12 cellular contexts compared by ENCODE assay signal in the genomic region with DNA sequence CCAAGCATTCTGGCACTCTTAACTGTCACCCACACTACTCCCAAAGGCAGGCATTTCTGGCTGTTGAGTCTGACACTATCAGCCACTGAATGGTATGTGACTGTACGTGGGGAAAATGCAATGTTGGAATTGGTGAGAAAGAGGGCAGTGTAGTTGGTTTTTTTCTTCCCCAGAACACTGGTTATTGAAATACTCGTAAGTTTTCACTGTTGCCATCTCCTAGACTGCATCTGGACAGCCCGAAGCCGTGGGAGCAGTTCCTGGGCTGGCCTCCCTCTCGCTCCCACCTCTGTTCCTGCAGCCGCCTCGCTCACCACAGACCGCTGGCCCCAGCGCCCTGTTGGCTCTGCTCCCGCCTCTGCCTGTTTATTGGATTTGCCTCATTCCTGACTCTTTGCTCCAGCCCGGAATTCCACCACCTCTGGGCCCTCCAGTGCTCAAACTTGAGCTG. TPM values are rescaled to one million over a fixed set of nuclear protein-coding genes. Genes with fewer than 3 reads are reported as not detected.
DNase-seq lines count a peak whose midpoint lies in the region; ATAC-seq and TF ChIP-seq lines count a peak whose summit lies in the region.
"Had no signal": no experiment of that assay in that cellular context is flagged by ENCODE, and none has a peak within 500 bp of the region (broad histone marks: within the 10 kb centered on the region; RNA-seq: fewer than 3 reads in every experiment).

No MANE protein-coding gene starts in this region.

- no peak overlapping the region for H4K91ac ChIP-seq in neuronal stem cell (ENCODE audit: low read depth, low read length, poor library complexity)

- no peak overlapping the region for H3K4me2 ChIP-seq in neuronal stem cell (ENCODE audit: insufficient read depth, low read length, poor library complexity, severe bottlenecking)

- H3K9me3 ChIP-seq in AG04450 (ENCODE audit: control insufficient read depth, insufficient read depth, low read length) (no peaks in the 10 kb centered on the region), cardiac muscle cell (ENCODE audit: low read depth) (no peaks in the 10 kb centered on the region), neuronal stem cell (replicated peaks in 1 of 2; ENCODE audit: control insufficient read depth in 2 of 2, insufficient read depth in 1 of 2, low read depth in 1 of 2, low read length in 2 of 2) (no peaks in the 10 kb centered on the region)

- POLR2A ChIA-PET in AG04450 (lab: Yijun Ruan, JAX) = no interaction called here

- no peak for TF ChIP-seq CTCF in AG04450 (IDR thresholded peaks at IDR 0.05; ENCODE audit: low read depth, low read length)
- peak; percentile 23 for TF ChIP-seq CTCF in cardiac muscle cell (IDR thresholded peaks at IDR 0.05; ENCODE audit: low read depth, low read length)

- H3K36me3 ChIP-seq in cardiac muscle cell = no peaks in the 10 kb centered on the region
- no peaks in the 10 kb centered on the region for H3K36me3 ChIP-seq in neuronal stem cell (replicated peaks in 1 of 2; ENCODE audit: control insufficient read depth in 2 of 2, insufficient read depth in 2 of 2, low read length in 2 of 2)

- H2AFZ ChIP-seq in neuronal stem cell (ENCODE audit: low read length) = peak overlapping the region; percentile 30

- H2BK120ac ChIP-seq in neuronal stem cell (ENCODE audit: low read depth, low read length) = no peak overlapping the region

- no peak overlapping the region for H3K23ac ChIP-seq in neuronal stem cell (ENCODE audit: low read depth, low read length, poor library complexity)

- H2AK5ac ChIP-seq in neuronal stem cell (ENCODE audit: low read depth, low read length) = no peak overlapping the region

- peak overlapping the region; percentile 29 for H3K18ac ChIP-seq in neuronal stem cell (ENCODE audit: low read length)

- H3K14ac ChIP-seq in neuronal stem cell (ENCODE audit: low read length) = no peak overlapping the region

- no peak overlapping the region for H2BK15ac ChIP-seq in neuronal stem cell (ENCODE audit: low read length)

- H3K9ac ChIP-seq in neuronal stem cell (ENCODE audit: low read depth, low read length, poor library complexity) = no peak overlapping the region

- H3K4me3 ChIP-seq in AG04450 (ENCODE audit: low read depth, low read length) = no peak overlapping the region
- no peak overlapping the region for H3K4me3 ChIP-seq in cardiac muscle cell
- no peak overlapping the region for H3K4me3 ChIP-seq in neuronal stem cell (ENCODE audit: low read length in 2 of 2)

- WGBS in neuronal stem cell (ENCODE audit: extremely low coverage in 2 of 2, insufficient read length in 2 of 2, insufficient replicate concordance in 1 of 2), 2 donors = no CpG with 5 or more reads among the region's 11 CpGs

- DNase-seq in AG04450 (ENCODE audit: low read depth, low spot score) (peak; percentile 30), cardiac muscle cell (ENCODE audit: low read depth in 1 of 2, low spot score in 1 of 2) (peak; percentile 50 to 90), neuronal stem cell (ENCODE audit: low spot score) (no peak), NCI-H187 treated with DMSO at 0.1 percent for 48 hours (lab: John Stamatoyannopoulos, UW) (no peak), pons (ENCODE audit: low spot score) (no peak), NCI-H1930 (lab: John Stamatoyannopoulos, UW) (no peak)
- no peak for DNase-seq in stimulated activated CD4-positive, alpha-beta T cell treated with anti-CD3 and anti-CD28 coated beads, Interleukin-4, amount 100 ng/mL, for 4 hours
- DNase-seq: AML-193, NCI-H187, T-cell had no signal

- H3K27me3 ChIP-seq in AG04450 (ENCODE audit: control insufficient read depth, insufficient read depth, low read length) (no peaks in the 10 kb centered on the region), cardiac muscle cell (peaks cover 2% of the 10 kb centered on the region), neuronal stem cell (ENCODE audit: control insufficient read depth in 3 of 3, insufficient read depth in 3 of 3, low read depth in 1 of 3, low read length in 3 of 3) (peaks cover 0 to 12% (median 11%) of the 10 kb centered on the region in 3 experiments)

- CTCF ChIA-PET in AG04450 (lab: Charles Lee) = interaction anchor here (0.9 to 1.1 kb wide), 2 partner anchors 321 to 322 kb away, joined by 3 to 4 read pairs; no protein-coding TSS in a partner anchor

- ATAC-seq in SK-N-SH treated with all-trans-retinoic acid at 6 μM for 48 hours = peak; percentile 93
- ATAC-seq: natural killer cell treated with Interleukin-12 subunit alpha and Interleukin-12 subunit beta and Interleukin-15 and Interleukin-18, amount 100 ng/mL, for 72 hours; T-cell had no signal

- H3K79me1 ChIP-seq in neuronal stem cell (ENCODE audit: low read depth, low read length) = no peaks in the 10 kb centered on the region

- H2BK12ac ChIP-seq in neuronal stem cell (ENCODE audit: low read length) = no peak overlapping the region

- H3K27ac ChIP-seq in AG04450 (ENCODE audit: low read depth, low read length) (peak overlapping the region; percentile 31), cardiac muscle cell (peak overlapping the region; percentile 86), neuronal stem cell (replicated peaks; ENCODE audit: low read length) (no peak overlapping the region)

- no peak overlapping the region for H3K4ac ChIP-seq in neuronal stem cell (ENCODE audit: low read length)

- no peak overlapping the region for H2BK5ac ChIP-seq in neuronal stem cell (ENCODE audit: low read length)

- no peak overlapping the region for H4K8ac ChIP-seq in neuronal stem cell (ENCODE audit: low read depth, low read length)

- H3K4me1 ChIP-seq in cardiac muscle cell (ENCODE audit: low read depth) = peaks cover 22% of the 10 kb centered on the region
- H3K4me1 ChIP-seq in neuronal stem cell (ENCODE audit: control insufficient read depth in 2 of 2, insufficient read depth in 1 of 2, low read depth in 1 of 2, low read length in 2 of 2) = peaks cover 0 to 5% of the 10 kb centered on the region in 2 donors

TF ChIP-seq in SK-N-SH treated with all-trans-retinoic acid at 6 μM for 48 hours, 23 proteins besides CTCF, POLR2A, EP300 and RAD21:
- TF ChIP-seq SNAI2 (CRISPR knock-in tag; IDR thresholded peaks at IDR 0.05) (peak; percentile 33; the same call in 1 of the 2 replicates), ZFP3 (CRISPR knock-in tag; IDR thresholded peaks at IDR 0.05) (peak; percentile 59; the same call in 1 of the 2 replicates), ZNF565 (CRISPR knock-in tag; conservative IDR thresholded peaks at IDR 0.05; ENCODE audit: low read depth) (no peak), ISL1 (CRISPR knock-in tag; IDR thresholded peaks at IDR 0.05) (peak; percentile 61), CSDC2 (CRISPR knock-in tag; IDR thresholded peaks at IDR 0.05) (peak; percentile 33; the same call in 1 of the 2 replicates)
- TF ChIP-seq, protein P1, sequence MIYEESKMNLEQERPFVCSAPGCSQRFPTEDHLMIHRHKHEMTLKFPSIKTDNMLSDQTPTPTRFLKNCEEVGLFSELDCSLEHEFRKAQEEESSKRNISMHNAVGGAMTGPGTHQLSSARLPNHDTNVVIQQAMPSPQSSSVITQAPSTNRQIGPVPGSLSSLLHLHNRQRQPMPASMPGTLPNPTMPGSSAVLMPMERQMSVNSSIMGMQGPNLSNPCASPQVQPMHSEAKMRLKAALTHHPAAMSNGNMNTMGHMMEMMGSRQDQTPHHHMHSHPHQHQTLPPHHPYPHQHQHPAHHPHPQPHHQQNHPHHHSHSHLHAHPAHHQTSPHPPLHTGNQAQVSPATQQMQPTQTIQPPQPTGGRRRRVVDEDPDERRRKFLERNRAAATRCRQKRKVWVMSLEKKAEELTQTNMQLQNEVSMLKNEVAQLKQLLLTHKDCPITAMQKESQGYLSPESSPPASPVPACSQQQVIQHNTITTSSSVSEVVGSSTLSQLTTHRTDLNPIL (CRISPR knock-in tag; IDR thresholded peaks at IDR 0.05; ENCODE audit: low read depth) = no peak; the same call in 1 of the 2 replicates

RNA-seq across cellular contexts. Expression of a gene that starts 5.7 kb away (rescaled TPM):
- polyA plus RNA-seq in AG04450 (2011; rRNA removed) = 2.0 and 2.2 TPM in 2 replicates
- polyA minus RNA-seq in AG04450 (2011; rRNA and poly(A)+ RNA removed) = 6.0 and 6.3 TPM in 2 replicates
- 0.99 and 1.9 TPM in 2 replicates for total RNA-seq in cardiac muscle cell
- 1.6 and 3.0 TPM in 2 replicates for polyA plus RNA-seq in cardiac muscle cell
- 1.4 TPM for polyA plus RNA-seq in neuronal stem cell (2013, experiment 1 of 2)
- 1.3 TPM for polyA plus RNA-seq in neuronal stem cell (2013, experiment 2 of 2)

Comparison
In these comparisons a context has a peak if more than half of its experiments do, and no peak if none do; other contexts are left out.
1. DNase-seq: peak in AG04450 (single experiment) and cardiac muscle cell (2 of 2); none in neuronal stem cell (single experiment), NCI-H187 treated with DMSO at 0.1 percent for 48 hours (single experiment), stimulated activated CD4-positive, alpha-beta T cell treated with anti-CD3 and anti-CD28 coated beads, Interleukin-4, amount 100 ng/mL, for 4 hours (0 of 2), pons (single experiment) and NCI-H1930 (0 of 2).